In the genomic region with DNA sequence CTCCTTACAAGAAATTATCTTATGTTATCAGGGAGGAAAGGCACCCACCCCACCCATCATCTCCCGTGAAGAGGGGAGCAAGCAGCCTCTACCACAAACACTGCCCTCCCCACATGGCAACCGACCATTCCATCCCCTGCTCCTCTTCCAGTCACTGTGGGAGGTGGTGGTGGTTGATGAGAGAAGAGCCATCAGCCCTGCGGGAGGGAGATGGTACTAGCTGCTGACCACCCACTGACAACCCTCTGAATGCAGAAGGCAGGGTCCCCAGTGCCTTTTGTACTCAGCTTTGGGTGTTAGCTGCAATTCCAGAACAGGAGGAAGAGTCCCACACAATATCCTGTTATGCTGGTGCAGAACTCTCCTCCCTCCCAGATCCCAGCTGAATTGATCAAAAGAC, we compare ENCODE assay signal across 31 cellular contexts. TPM values are rescaled to one million over a fixed set of nuclear protein-coding genes. Genes with fewer than 3 reads are reported as not detected.
"Had no signal": no experiment of that assay in that cellular context is flagged by ENCODE, and none has a peak within 500 bp of the region (broad histone marks: within the 10 kb centered on the region; RNA-seq: fewer than 3 reads in every experiment).

No MANE protein-coding gene starts in this region.

- H3K27me3 ChIP-seq: Peyer's patch had no signal

- H3K9me3 ChIP-seq: Peyer's patch, SJSA1, SK-N-SH had no signal

- H3K36me3 ChIP-seq: Peyer's patch, SJSA1 had no signal

- ATAC-seq: activated CD8-positive, alpha-beta memory T cell treated with anti-CD3 and anti-CD28 coated beads, Interleukin-2, amount 10 ng/mL, durations not matched to agents 7 days and 5 days; activated naive CD8-positive, alpha-beta T cell treated with anti-CD3 and anti-CD28 coated beads, Interleukin-2, amount 50 U/mL, for 24 hours; PC-3; T-cell; T-helper 17 cell had no signal

- DNase-seq: activated B cell treated with CpG ODN at 0.5 μM for 24 hours; activated CD4-positive, alpha-beta T cell treated with anti-CD3 and anti-CD28 coated beads for 4 hours; activated CD4-positive, alpha-beta T cell treated with anti-CD3 and anti-CD28 coated beads, Interleukin-2, amount 50 U/mL, for 4 hours; activated CD4-positive, CD25-positive, alpha-beta regulatory T cell treated with anti-CD3 and anti-CD28 coated beads, Interleukin-2, amount 50 U/mL, for 72 hours; activated CD8-positive, alpha-beta memory T cell treated with anti-CD3 and anti-CD28 coated beads for 24 hours; activated CD8-positive, alpha-beta memory T cell treated with anti-CD3 and anti-CD28 coated beads, Interleukin-2, amount 10 ng/mL, durations not matched to agents 7 days and 5 days; activated CD8-positive, alpha-beta memory T cell treated with anti-CD3 and anti-CD28 coated beads, Interleukin-2, amount 50 U/mL, for 48 hours; activated effector memory CD4-positive, alpha-beta T cell treated with Interleukin-2 at 50 U/mL for 16 hours; activated naive CD4-positive, alpha-beta T cell treated with anti-CD3 and anti-CD28 coated beads, Interleukin-2, amount 10 ng/mL, durations not matched to agents 7 days and 5 days; activated naive CD8-positive, alpha-beta T cell treated with anti-CD3 and anti-CD28 coated beads, Interleukin-2, amount 50 U/mL, for 24 hours; activated T-cell treated with anti-CD3 and anti-CD28 coated beads, Interleukin-2, amount 50 U/mL, for 48 hours; anterior cingulate cortex; central memory CD4-positive, alpha-beta T cell; KG1; MM.1S; NCI-H1092; NCI-H1436 treated with DMSO at 0.1 percent for 48 hours; NCI-H1694 treated with DMSO at 0.1 percent for 48 hours; NCI-H2029; NCI-H345; NCI-H510A; NCI-H526; NCI-H748 treated with DMSO at 0.1 percent for 48 hours; PC-3; RPMI8226; SHP77 treated with DMSO at 0.1 percent for 48 hours; SK-N-SH; T-cell; T-helper 17 cell had no signal

- H3K4me2 ChIP-seq: SK-N-SH had no signal

- H3K9ac ChIP-seq: SK-N-SH had no signal

- H3K27ac ChIP-seq: Peyer's patch, SJSA1 had no signal

- H3K4me1 ChIP-seq: Peyer's patch, SJSA1 had no signal

- H3K4me3 ChIP-seq: Peyer's patch, SJSA1 had no signal

RNA-seq across cellular contexts. Expression of a gene that starts 37.5 kb away (rescaled TPM):
- total RNA-seq: activated B cell treated with CpG ODN at 0.5 μM for 24 hours; activated CD8-positive, alpha-beta memory T cell treated with anti-CD3 and anti-CD28 coated beads, Interleukin-2, amount 10 ng/mL, durations not matched to agents 7 days and 5 days; PC-3; Peyer's patch; SJSA1; T-cell; T-helper 17 cell had no signal
- polyA plus RNA-seq: SK-N-SH had no signal
